1 cellular context compared by ENCODE assay signal in genomic region chrX:130120321-130120731, GRCh38.
TF ChIP-seq lines count a peak whose summit lies in the region.

No MANE protein-coding gene starts in this region.

TF ChIP-seq in SK-N-SH treated with all-trans-retinoic acid at 6 μM for 48 hours, 23 proteins besides CTCF, POLR2A, EP300 and RAD21 (continued from another document):
- TF ChIP-seq, protein P1, sequence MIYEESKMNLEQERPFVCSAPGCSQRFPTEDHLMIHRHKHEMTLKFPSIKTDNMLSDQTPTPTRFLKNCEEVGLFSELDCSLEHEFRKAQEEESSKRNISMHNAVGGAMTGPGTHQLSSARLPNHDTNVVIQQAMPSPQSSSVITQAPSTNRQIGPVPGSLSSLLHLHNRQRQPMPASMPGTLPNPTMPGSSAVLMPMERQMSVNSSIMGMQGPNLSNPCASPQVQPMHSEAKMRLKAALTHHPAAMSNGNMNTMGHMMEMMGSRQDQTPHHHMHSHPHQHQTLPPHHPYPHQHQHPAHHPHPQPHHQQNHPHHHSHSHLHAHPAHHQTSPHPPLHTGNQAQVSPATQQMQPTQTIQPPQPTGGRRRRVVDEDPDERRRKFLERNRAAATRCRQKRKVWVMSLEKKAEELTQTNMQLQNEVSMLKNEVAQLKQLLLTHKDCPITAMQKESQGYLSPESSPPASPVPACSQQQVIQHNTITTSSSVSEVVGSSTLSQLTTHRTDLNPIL (CRISPR knock-in tag; IDR thresholded peaks at IDR 0.05; ENCODE audit: low read depth), result no peak
- no peak for TF ChIP-seq ISL1 (CRISPR knock-in tag; IDR thresholded peaks at IDR 0.05)
